8 cellular contexts compared by ENCODE assay signal in the genomic region with DNA sequence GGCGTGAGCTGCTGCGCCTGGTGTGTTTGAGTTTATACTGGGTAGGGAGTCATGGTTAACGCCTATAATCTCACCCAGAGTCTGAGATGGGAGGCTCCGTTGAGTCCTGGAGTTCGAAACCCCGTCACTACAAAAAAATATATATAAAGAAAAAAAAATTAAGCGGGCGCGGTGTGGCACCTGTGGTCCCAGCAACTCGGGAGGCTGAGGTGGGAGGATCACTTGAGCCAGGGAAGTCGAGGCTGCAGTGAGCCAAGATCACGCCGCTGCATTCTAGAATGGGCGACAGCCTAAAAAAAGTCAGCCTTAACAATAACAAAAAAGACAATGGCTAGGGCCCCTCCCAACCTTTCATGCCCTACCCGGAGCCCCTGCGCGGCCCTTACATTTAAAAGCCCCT. TPM values are rescaled to one million over a fixed set of nuclear protein-coding genes. Genes with fewer than 3 reads are reported as not detected.
DNase-seq lines count a peak whose midpoint lies in the region; ATAC-seq and TF ChIP-seq lines count a peak whose summit lies in the region.

No MANE protein-coding gene starts in this region.

- POLR2A ChIA-PET in AG04450 (lab: Yijun Ruan, JAX) = interaction anchor here (0.5 to 1.0 kb wide), 5 partner anchors 8 to 568 kb away, joined by 3 to 9 read pairs (median 4); a partner anchor contains a TSS
- POLR2A ChIA-PET in naive thymus-derived CD8-positive, alpha-beta T cell (lab: Charles Lee) = interaction anchor here (0.5 to 3.6 kb wide), 15 partner anchors 17 to 546 kb away, joined by 3 to 21 read pairs (median 5); a partner anchor contains a TSS

- peak overlapping the region; percentile 78 for H3K27ac ChIP-seq in AG04450 (ENCODE audit: low read depth, low read length)
- H3K27ac ChIP-seq in Karpas-422 (ENCODE audit: low read length) = peak overlapping the region; percentile 78
- peak overlapping the region; percentile 93 for H3K27ac ChIP-seq in colonic mucosa

- H3K9me3 ChIP-seq in AG04450 (ENCODE audit: control insufficient read depth, insufficient read depth, low read length) (no peaks in the 10 kb centered on the region), Karpas-422 (ENCODE audit: low read length) (no peaks in the 10 kb centered on the region), colonic mucosa (no peaks in the 10 kb centered on the region)

- H3K27me3 ChIP-seq in AG04450 (ENCODE audit: control insufficient read depth, insufficient read depth, low read length) (no peaks in the 10 kb centered on the region), Karpas-422 (ENCODE audit: low read length) (no peaks in the 10 kb centered on the region), colonic mucosa (no peaks in the 10 kb centered on the region)

- H3K27me3 Mint-ChIP-seq in naive thymus-derived CD8-positive, alpha-beta T cell = no peaks in the 10 kb centered on the region

- no peak for DNase-seq in AG04450 (ENCODE audit: low read depth, low spot score)
- DNase-seq in Karpas-422 = no peak
- DNase-seq in colonic mucosa = no peak
- DNase-seq in naive thymus-derived CD8-positive, alpha-beta T cell = no peak
- DNase-seq in D341Med (ENCODE audit: low spot score) = no peak
- DNase-seq in Kasumi-1 (lab: John Stamatoyannopoulos, UW) = no peak
- DNase-seq in NCI-H2029 (lab: John Stamatoyannopoulos, UW) = no peak

- no peaks in the 10 kb centered on the region for H3K9me3 Mint-ChIP-seq in naive thymus-derived CD8-positive, alpha-beta T cell

- 0 out of 2 replicates have a peak overlapping the region, but pooled peaks have one; percentile 56 for H2AFZ ChIP-seq in Karpas-422 (ENCODE audit: low read length)

- H3K4me3 ChIP-seq in AG04450 (ENCODE audit: low read depth, low read length) (peak overlapping the region; percentile 80), Karpas-422 (ENCODE audit: low read length) (peak overlapping the region; percentile 76), colonic mucosa (peak overlapping the region; percentile 69)

- ATAC-seq in naive thymus-derived CD8-positive, alpha-beta T cell = no peak
- no peak for ATAC-seq in GM19328 (IDR thresholded peaks at IDR 0.05; ENCODE audit: unreplicated experiment)

- no peaks in the 10 kb centered on the region for H4K20me1 ChIP-seq in Karpas-422 (ENCODE audit: insufficient read depth, low read depth, low read length)

- CTCF ChIA-PET in AG04450 (lab: Charles Lee) = interaction anchor here (0.9 to 1.0 kb wide), 2 partner anchors 17 to 35 kb away, joined by 3 to 5 read pairs; no protein-coding TSS in a partner anchor

- intact Hi-C loops in colonic mucosa (cut with DNase I) = no loop called here

- H3K9me2 ChIP-seq in Karpas-422 (replicated peaks; ENCODE audit: insufficient read depth, low read length) = no peaks in the 10 kb centered on the region

- peak overlapping the region; percentile 82 for H3K4me2 ChIP-seq in Karpas-422 (ENCODE audit: low read depth, low read length, poor library complexity, severe bottlenecking)

- H3K4me1 ChIP-seq in Karpas-422 (ENCODE audit: low read length) = peaks cover 30% of the 10 kb centered on the region
- no peaks in the 10 kb centered on the region for H3K4me1 ChIP-seq in colonic mucosa

- H3K36me3 Mint-ChIP-seq in naive thymus-derived CD8-positive, alpha-beta T cell = no peaks in the 10 kb centered on the region

- peaks cover 14 to 25% (median 22%) of the 10 kb centered on the region in 4 donors for H3K4me1 Mint-ChIP-seq in naive thymus-derived CD8-positive, alpha-beta T cell

- H3K4me3 Mint-ChIP-seq in naive thymus-derived CD8-positive, alpha-beta T cell = peak overlapping the region; percentile 85 to 99 (median 94)

- TF ChIP-seq CTCF in AG04450 (IDR thresholded peaks at IDR 0.05; ENCODE audit: low read depth, low read length) (no peak), colonic mucosa (IDR thresholded peaks at IDR 0.05) (no peak)

- no peaks in the 10 kb centered on the region for H3K36me3 ChIP-seq in Karpas-422 (ENCODE audit: insufficient read depth, low read length)
- H3K36me3 ChIP-seq in colonic mucosa = no peaks in the 10 kb centered on the region

- peaks cover 10% of the 10 kb centered on the region for H3K79me2 ChIP-seq in Karpas-422 (ENCODE audit: low read length)

- H3K9ac ChIP-seq in Karpas-422 (ENCODE audit: low read length) (peak overlapping the region; percentile 85), colonic mucosa (ENCODE audit: low read depth in 2 of 2, low read length in 2 of 2) (peak overlapping the region; percentile 76 to 77)

- peak overlapping the region; percentile 93 to 99 (median 98) for H3K27ac Mint-ChIP-seq in naive thymus-derived CD8-positive, alpha-beta T cell

RNA-seq across cellular contexts. Expression of a gene that starts 17.2 kb away (rescaled TPM):
- 4.9 and 6.9 TPM in 2 replicates for polyA plus RNA-seq in AG04450 (2011; rRNA removed)
- 3.7 and 3.8 TPM in 2 replicates for polyA minus RNA-seq in AG04450 (2011; rRNA and poly(A)+ RNA removed)
- total RNA-seq in Karpas-422 (2014; rRNA removed; shearing (Covaris generic); ENCODE audit: low replicate concordance) = 17.4 and 42.0 TPM in 2 replicates
- total RNA-seq in colonic mucosa = 10 to 100 TPM; 37.0 to 70.3 TPM
- 10 to 100 TPM; 81.4 to 83.8 TPM for total RNA-seq in naive thymus-derived CD8-positive, alpha-beta T cell
- polyA plus RNA-seq in naive thymus-derived CD8-positive, alpha-beta T cell = 10 to 100 TPM; 13.3 to 22.3 (median 15.3) TPM

RNA-seq across cellular contexts. Expression of a gene that starts 23.3 kb away (rescaled TPM):
- 4.0 and 4.2 TPM in 2 replicates for polyA plus RNA-seq in AG04450 (2011; rRNA removed)
- polyA minus RNA-seq in AG04450 (2011; rRNA and poly(A)+ RNA removed) = 5.0 and 8.0 TPM in 2 replicates
- total RNA-seq in Karpas-422 (2014; rRNA removed; shearing (Covaris generic); ENCODE audit: low replicate concordance) = 6.9 and 7.5 TPM in 2 replicates
- total RNA-seq in colonic mucosa = 1 to 10 TPM; 6.8 to 7.0 TPM
- 10 to 100 TPM; 10.8 to 13.7 TPM for total RNA-seq in naive thymus-derived CD8-positive, alpha-beta T cell
- 10 to 100 TPM in 2 of 3 donors, 1 to 10 TPM in 1; 7.7 to 12.5 (median 11.0) TPM for polyA plus RNA-seq in naive thymus-derived CD8-positive, alpha-beta T cell

RNA-seq across cellular contexts. Expression of a gene that starts 24.7 kb away (rescaled TPM):
- polyA plus RNA-seq in AG04450 (2011; rRNA removed) = 5.0 and 9.0 TPM in 2 replicates
- polyA minus RNA-seq in AG04450 (2011; rRNA and poly(A)+ RNA removed) = 13.2 and 18.5 TPM in 2 replicates
- total RNA-seq in Karpas-422 (2014; rRNA removed; shearing (Covaris generic); ENCODE audit: low replicate concordance) = 32.9 and 36.1 TPM in 2 replicates
- 10 to 100 TPM; 65.1 to 74.2 TPM for total RNA-seq in colonic mucosa
- total RNA-seq in naive thymus-derived CD8-positive, alpha-beta T cell = 100 to 1,000 TPM; 208 to 221 TPM
- 1 to 10 TPM; 3.2 to 8.0 (median 4.4) TPM for polyA plus RNA-seq in naive thymus-derived CD8-positive, alpha-beta T cell

RNA-seq across cellular contexts. Expression of a gene that starts 48.0 kb away (rescaled TPM):
- polyA plus RNA-seq in AG04450 (2011; rRNA removed) = 4.7 and 6.6 TPM in 2 replicates
- polyA minus RNA-seq in AG04450 (2011; rRNA and poly(A)+ RNA removed) = 5.4 and 7.0 TPM in 2 replicates
- total RNA-seq in Karpas-422 (2014; rRNA removed; shearing (Covaris generic); ENCODE audit: low replicate concordance) = 14.9 and 20.8 TPM in 2 replicates
- total RNA-seq in colonic mucosa = 10 to 100 TPM; 12.7 to 13.3 TPM
- total RNA-seq in naive thymus-derived CD8-positive, alpha-beta T cell = 10 to 100 TPM; 22.8 to 23.3 TPM
- 1 to 10 TPM; 1.6 to 3.5 (median 3.4) TPM for polyA plus RNA-seq in naive thymus-derived CD8-positive, alpha-beta T cell
